In the genomic region with DNA sequence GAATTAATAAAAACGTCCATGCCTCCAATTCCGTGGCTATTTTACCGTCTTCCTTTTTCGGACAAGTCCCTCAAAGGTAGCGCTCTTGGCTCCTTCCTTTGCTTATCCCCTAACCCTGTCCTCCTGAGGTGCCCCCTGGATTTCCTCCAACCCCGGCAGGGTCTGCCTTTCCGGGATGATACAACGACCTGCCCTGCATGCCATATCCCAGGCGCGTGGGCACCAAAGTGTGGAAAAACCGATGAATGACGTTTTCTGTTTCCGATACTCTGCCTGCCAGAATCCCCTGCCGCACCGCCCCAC, we compare ENCODE assay signal across 8 cellular contexts. TPM values are rescaled to one million over a fixed set of nuclear protein-coding genes. Genes with fewer than 3 reads are reported as not detected.
DNase-seq lines count a peak whose midpoint lies in the region; ATAC-seq and TF ChIP-seq lines count a peak whose summit lies in the region.

No MANE protein-coding gene starts in this region.

- peaks cover 7% of the 10 kb centered on the region for H3K36me3 Mint-ChIP-seq in mesothelial cell of epicardium

- intact Hi-C loops in vagina (cut with DNase I) = no loop called here
- intact Hi-C loops in thyroid gland (cut with DNase I) = no loop called here

- peak overlapping the region; percentile 69 for H3K27ac Mint-ChIP-seq in mesothelial cell of epicardium

- H3K27me3 Mint-ChIP-seq in mesothelial cell of epicardium (ENCODE audit: low read depth) = peaks cover 22% of the 10 kb centered on the region

- H3K27ac ChIP-seq in vagina (no peak overlapping the region), thyroid gland (no peak overlapping the region)

- no peaks in the 10 kb centered on the region for H3K4me1 ChIP-seq in vagina
- peaks cover 0 to 4% of the 10 kb centered on the region in 2 donors for H3K4me1 ChIP-seq in thyroid gland

- H3K27me3 ChIP-seq in vagina (no peaks in the 10 kb centered on the region), thyroid gland (no peaks in the 10 kb centered on the region)

- H3K9me3 Mint-ChIP-seq in mesothelial cell of epicardium = peaks cover 18% of the 10 kb centered on the region

- no peak for TF ChIP-seq CTCF in cardiac fibroblast (IDR thresholded peaks at IDR 0.05; ENCODE audit: low read depth, low read length)
- no peak for TF ChIP-seq CTCF in mesothelial cell of epicardium (IDR thresholded peaks at IDR 0.05; ENCODE audit: unreplicated experiment)
- TF ChIP-seq CTCF in vagina (IDR thresholded peaks at IDR 0.05) = no peak
- TF ChIP-seq CTCF in thyroid gland (IDR thresholded peaks at IDR 0.05) = no peak

- H3K4me3 ChIP-seq in cardiac fibroblast (replicated peaks in 1 of 2; ENCODE audit: low read depth in 2 of 2, low read length in 2 of 2) (peak overlapping the region; percentile 65 to 80), vagina (peak overlapping the region; percentile 42 to 49), thyroid gland (replicated peaks in 1 of 3) (peak overlapping the region in 1 of 3 donors; percentile 35)

- H3K4me3 Mint-ChIP-seq in mesothelial cell of epicardium = peak overlapping the region; percentile 88

- ATAC-seq in HG03280 (IDR thresholded peaks at IDR 0.05; ENCODE audit: unreplicated experiment) (no peak), HG03097 (IDR thresholded peaks at IDR 0.05; ENCODE audit: low FRiP score, unreplicated experiment) (no peak)

- peak; percentile 7 to 10 for DNase-seq in stimulated activated CD4-positive, alpha-beta T cell treated with anti-CD3 and anti-CD28 coated beads, Interleukin-15, amount 100 ng/mL, for 48 hours (ENCODE audit: low read depth in 2 of 2)
- no peak for DNase-seq in stimulated activated CD4-positive, alpha-beta T cell treated with anti-CD3 and anti-CD28 coated beads, Interleukin-4, amount 100 ng/mL, for 24 hours
- DNase-seq in cardiac fibroblast (ENCODE audit: low read depth in 2 of 2) (no peak), mesothelial cell of epicardium (ENCODE audit: low spot score in 2 of 2, unreplicated experiment in 2 of 2) (no peak), vagina (ENCODE audit: extremely low spot score in 2 of 2) (no peak), thyroid gland (no peak)

- TF ChIP-seq POLR2A in vagina (IDR thresholded peaks at IDR 0.05) = no peak
- TF ChIP-seq POLR2A in thyroid gland (IDR thresholded peaks at IDR 0.05) = no peak

- H3K9me3 ChIP-seq in vagina (no peaks in the 10 kb centered on the region), thyroid gland (no peaks in the 10 kb centered on the region)

- H3K4me1 Mint-ChIP-seq in mesothelial cell of epicardium = peaks cover 4% of the 10 kb centered on the region

- H3K36me3 ChIP-seq in vagina (no peaks in the 10 kb centered on the region), thyroid gland (no peaks in the 10 kb centered on the region)

- 10 to 11% methylated on average over 11 to 15 of the region's 15 CpGs for WGBS in thyroid gland, 2 donors

RNA-seq across cellular contexts. Expression of gene CSTF2, which starts 0.7 kb away (rescaled TPM):
- total RNA-seq in mesothelial cell of epicardium (15.4 to 18.4 TPM (median 16.3 TPM) in 3 replicates), vagina (9.3 TPM), thyroid gland (10 to 100 TPM in 3 of 4 donors, 1 to 10 TPM in 1; 6.2 to 13.8 (median 11.7) TPM)

RNA-seq across cellular contexts. Expression of gene NOX1, which starts 54.7 kb away (rescaled TPM):
- total RNA-seq in mesothelial cell of epicardium (not detected in 3 replicates), vagina (not detected), thyroid gland (not detected)

Comparison
In these comparisons a context has a peak if more than half of its experiments do, and no peak if none do; other contexts are left out.
1. DNase-seq: peak in stimulated activated CD4-positive, alpha-beta T cell treated with anti-CD3 and anti-CD28 coated beads, Interleukin-15, amount 100 ng/mL, for 48 hours (2 of 2); none in stimulated activated CD4-positive, alpha-beta T cell treated with anti-CD3 and anti-CD28 coated beads, Interleukin-4, amount 100 ng/mL, for 24 hours (single experiment), cardiac fibroblast (0 of 2), mesothelial cell of epicardium (0 of 2), vagina (0 of 2) and thyroid gland (0 of 2).